ENCODE assay signal across 34 cellular contexts in genomic region chr1:221122501-221122900, GRCh38.
"Had no signal": no experiment of that assay in that cellular context is flagged by ENCODE, and none has a peak within 500 bp of the region (broad histone marks: within the 10 kb centered on the region; RNA-seq: fewer than 3 reads in every experiment).

No MANE protein-coding gene starts in this region.

- H3K27me3 ChIP-seq: adrenal gland, body of pancreas, brain microvascular endothelial cell, breast epithelium had no signal

- H3K9me3 ChIP-seq: adrenal gland, body of pancreas had no signal

- H3K27ac ChIP-seq: adrenal gland, body of pancreas, brain microvascular endothelial cell, breast epithelium, VCaP had no signal

- H3K4me1 ChIP-seq: adrenal gland, breast epithelium had no signal

- H3K4me3 ChIP-seq: adrenal gland, body of pancreas, breast epithelium had no signal

- FAIRE-seq: astrocyte, TTC549 had no signal

- H3K36me3 ChIP-seq: adrenal gland, brain microvascular endothelial cell, breast epithelium had no signal

- DNase-seq: activated B cell treated with CpG ODN at 0.5 μM for 24 hours; activated CD4-positive, alpha-beta memory T cell treated with anti-CD3 and anti-CD28 coated beads for 36 hours; activated CD4-positive, alpha-beta T cell treated with anti-CD3 and anti-CD28 coated beads for 4 hours; activated CD4-positive, alpha-beta T cell treated with anti-CD3 and anti-CD28 coated beads, Interleukin-2, amount 10 ng/mL, durations not matched to agents 24 days and 14 days; activated CD4-positive, alpha-beta T cell treated with anti-CD3 and anti-CD28 coated beads, Interleukin-2, amount 50 U/mL, for 1 hour; activated CD4-positive, alpha-beta T cell treated with anti-CD3 and anti-CD28 coated beads, Interleukin-2, amount 50 U/mL, for 4 hours; activated CD4-positive, CD25-positive, alpha-beta regulatory T cell treated with anti-CD3 and anti-CD28 coated beads, Interleukin-2, amount 50 U/mL, for 72 hours; activated CD8-positive, alpha-beta memory T cell treated with anti-CD3 and anti-CD28 coated beads, Interleukin-2, amount 50 U/mL, for 4 hours; activated CD8-positive, alpha-beta T cell treated with anti-CD3 and anti-CD28 coated beads for 36 hours; activated effector memory CD4-positive, alpha-beta T cell treated with anti-CD3 and anti-CD28 coated beads, Interleukin-2, amount 50 U/mL, for 16 hours; activated gamma-delta T cell treated with Interleukin-2 at 50 U/mL for 16 hours; activated naive CD4-positive, alpha-beta T cell; activated naive CD4-positive, alpha-beta T cell treated with anti-CD3 and anti-CD28 coated beads for 36 hours; activated naive CD4-positive, alpha-beta T cell treated with anti-CD3 and anti-CD28 coated beads, Interleukin-2, amount 50 U/mL, for 16 hours; activated naive CD8-positive, alpha-beta T cell treated with anti-CD3 and anti-CD28 coated beads for 36 hours; activated T-cell treated with anti-CD3 and anti-CD28 coated beads for 4 hours; activated T-cell treated with anti-CD3 and anti-CD28 coated beads, Interleukin-2, amount 50 U/mL, for 1 hour; activated T-cell treated with anti-CD3 and anti-CD28 coated beads, Interleukin-2, amount 50 U/mL, for 4 hours; activated T-cell treated with anti-CD3 and anti-CD28 coated beads, Interleukin-2, amount 50 U/mL, for 72 hours; adrenal gland; amniotic stem cell; aorta; body of pancreas; brain microvascular endothelial cell; central memory CD4-positive, alpha-beta T cell; T-helper 1 cell; T-helper 2 cell; T-helper 9 cell had no signal

- ATAC-seq: activated CD8-positive, alpha-beta T cell treated with anti-CD3 and anti-CD28 coated beads for 36 hours; activated naive CD4-positive, alpha-beta T cell treated with anti-CD3 and anti-CD28 coated beads, Interleukin-2, amount 50 U/mL, for 72 hours; activated T-cell treated with anti-CD3 and anti-CD28 coated beads, Interleukin-2, amount 50 U/mL, for 4 hours; activated T-cell treated with anti-CD3 and anti-CD28 coated beads, Interleukin-2, amount 50 U/mL, for 72 hours; activated T-helper 17 cell treated with anti-CD3 and anti-CD28 coated beads, Interleukin-2, amount 50 U/mL, for 72 hours; body of pancreas had no signal
